Comparison of ENCODE assay signal across 25 cellular contexts in the genomic region with DNA sequence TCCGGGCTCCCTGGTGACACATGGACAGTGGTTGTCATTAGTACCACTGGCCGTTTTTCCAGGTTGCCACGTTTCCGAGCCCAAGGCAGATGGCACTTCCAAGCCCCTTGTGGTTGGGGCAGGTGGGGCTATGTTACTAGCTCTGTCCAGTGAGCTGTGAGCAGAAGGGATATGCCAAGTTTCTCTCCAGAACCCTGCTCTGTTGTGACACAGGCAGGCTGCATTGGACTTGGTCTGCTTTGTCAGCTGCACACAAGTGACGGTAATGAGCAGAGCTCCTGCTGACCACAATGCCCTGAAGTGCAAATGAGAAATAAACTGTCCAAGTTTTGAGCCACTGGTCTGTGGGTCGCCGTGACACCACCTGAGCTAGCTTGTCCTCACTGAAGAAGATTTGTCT.
DNase-seq lines count a peak whose midpoint lies in the region; ATAC-seq and TF ChIP-seq lines count a peak whose summit lies in the region.
"Had no signal": no experiment of that assay in that cellular context is flagged by ENCODE, and none has a peak within 500 bp of the region (broad histone marks: within the 10 kb centered on the region; RNA-seq: fewer than 3 reads in every experiment).

No MANE protein-coding gene starts in this region.

- peak; percentile 44 for DNase-seq in activated effector memory CD4-positive, alpha-beta T cell treated with anti-CD3 and anti-CD28 coated beads, Interleukin-2, amount 50 U/mL, for 16 hours
- no peak for DNase-seq in activated effector memory CD4-positive, alpha-beta T cell treated with Interleukin-2 at 50 U/mL for 16 hours
- DNase-seq in natural killer cell (no peak), sciatic nerve (ENCODE audit: low spot score) (peak; percentile 26), anterior cingulate cortex (lab: John Stamatoyannopoulos, UW) (no peak), CD14-positive monocyte (ENCODE audit: low spot score) (no peak), COLO829 (ENCODE audit: low spot score) (no peak)
- DNase-seq: 8988T; CD4-positive, CD25-positive, alpha-beta regulatory T cell; COR-L47; EL; GDM1; NCI-H1048; NCI-H1417; NCI-H1694; NCI-H2029 treated with DMSO at 0.1 percent for 48 hours; NCI-H446 treated with DMSO at 0.1 percent for 48 hours; NCI-H526; NCI-H82; NK-92 treated with Interleukin-12 subunit alpha and Interleukin-12 subunit beta, amount 100 ng/mL, for 24 hours; PC-9; SJCRH30 had no signal

- H3K4me3 Mint-ChIP-seq in natural killer cell, result peak overlapping the region; percentile 88
- H3K4me3 Mint-ChIP-seq in CD14-positive monocyte, result no peak overlapping the region

- H3K36me3 Mint-ChIP-seq in natural killer cell (no peaks in the 10 kb centered on the region), CD14-positive monocyte (no peaks in the 10 kb centered on the region)
- H3K36me3 Mint-ChIP-seq: CD4-positive, CD25-positive, alpha-beta regulatory T cell had no signal

- H3K9me3 Mint-ChIP-seq in natural killer cell, result no peaks in the 10 kb centered on the region
- peaks cover 0 to 1% (median 0%) of the 10 kb centered on the region in 7 donors for H3K9me3 Mint-ChIP-seq in CD14-positive monocyte
- H3K9me3 Mint-ChIP-seq: CD4-positive, CD25-positive, alpha-beta regulatory T cell had no signal

- no peak for ATAC-seq in natural killer cell
- ATAC-seq in sciatic nerve, result peak; percentile 38
- ATAC-seq: GM12878, HCT116, Right ventricle myocardium inferior had no signal

- intact Hi-C loops in natural killer cell (cut with micrococcal nuclease) (loop anchor here (10.0 kb wide), 1 partner anchor 380 kb away; no protein-coding TSS in a partner anchor), sciatic nerve (cut with DNase I) (no loop called here), CD14-positive monocyte (cut with micrococcal nuclease) (loop anchor here (5.0 kb wide), 1 partner anchor 247 kb away; no protein-coding TSS in a partner anchor)

- H3K27me3 Mint-ChIP-seq in natural killer cell (ENCODE audit: low read depth in 2 of 2) (peaks cover 10 to 16% of the 10 kb centered on the region in 2 donors), CD14-positive monocyte (ENCODE audit: low read depth in 3 of 3) (peaks cover 2 to 13% (median 8%) of the 10 kb centered on the region in 3 donors)

- H3K27ac Mint-ChIP-seq in natural killer cell (no peak overlapping the region), CD14-positive monocyte (no peak overlapping the region)

- H3K4me1 Mint-ChIP-seq in natural killer cell, result peaks cover 13 to 17% of the 10 kb centered on the region in 2 donors
- H3K4me1 Mint-ChIP-seq in CD14-positive monocyte, result peaks cover 20% of the 10 kb centered on the region

- no peak for TF ChIP-seq CTCF in natural killer cell (IDR thresholded peaks at IDR 0.05)
- TF ChIP-seq CTCF in CD14-positive monocyte (IDR thresholded peaks at IDR 0.05), result no peak

Comparison
In these comparisons a context has a peak if more than half of its experiments do, and no peak if none do; other contexts are left out.
1. DNase-seq: peak in activated effector memory CD4-positive, alpha-beta T cell treated with anti-CD3 and anti-CD28 coated beads, Interleukin-2, amount 50 U/mL, for 16 hours (single experiment) and sciatic nerve (single experiment); none in activated effector memory CD4-positive, alpha-beta T cell treated with Interleukin-2 at 50 U/mL for 16 hours (single experiment), natural killer cell (single experiment), anterior cingulate cortex (0 of 58), CD14-positive monocyte (single experiment) and COLO829 (single experiment).